11 cellular contexts compared by ENCODE assay signal in the genomic region with DNA sequence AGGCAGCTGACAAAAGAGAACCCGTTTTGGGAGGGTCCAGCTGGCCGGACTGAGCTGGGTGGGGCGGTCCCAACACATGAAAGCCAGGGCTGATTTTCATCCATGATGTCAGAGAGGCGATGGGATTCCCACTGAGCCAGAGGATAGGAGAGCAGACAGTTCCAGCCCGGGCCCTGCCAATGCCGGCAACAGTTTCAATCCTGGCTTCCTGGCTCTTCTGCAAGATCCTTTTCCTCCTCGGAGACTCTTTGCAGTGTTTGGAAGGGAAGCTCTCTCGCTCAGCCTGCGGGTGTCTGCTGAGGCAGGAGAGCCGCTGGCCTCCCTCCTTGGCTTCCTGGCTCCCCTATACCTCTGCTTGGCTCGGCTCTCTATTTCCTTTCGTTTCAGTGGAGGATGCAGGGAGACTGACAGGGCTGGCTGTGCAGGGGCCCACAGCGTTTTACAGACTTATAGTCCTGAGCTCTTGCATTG.
DNase-seq lines count a peak whose midpoint lies in the region; ATAC-seq and TF ChIP-seq lines count a peak whose summit lies in the region.
"Had no signal": no experiment of that assay in that cellular context is flagged by ENCODE, and none has a peak within 500 bp of the region (broad histone marks: within the 10 kb centered on the region; RNA-seq: fewer than 3 reads in every experiment).

No MANE protein-coding gene starts in this region.

- TF ChIP-seq POLR2A in esophagus muscularis mucosa (IDR thresholded peaks at IDR 0.05; ENCODE audit: low read depth), result no peak

- intact Hi-C loops in esophagus muscularis mucosa (cut with DNase I), result no loop called here
- intact Hi-C loops in activated CD8-positive, alpha-beta T cell treated with anti-CD3 and anti-CD28 coated beads for 36 hours (cut with micrococcal nuclease), result no loop called here

- no peaks in the 10 kb centered on the region for H3K4me1 Mint-ChIP-seq in activated CD8-positive, alpha-beta T cell treated with anti-CD3 and anti-CD28 coated beads for 36 hours (ENCODE audit: low read depth)

- H3K4me1 ChIP-seq in NT2/D1 (ENCODE audit: insufficient read depth, insufficient read length) (peaks cover 5% of the 10 kb centered on the region), esophagus muscularis mucosa (peaks cover 0 to 21% (median 19%) of the 10 kb centered on the region in 4 donors), muscle layer of duodenum (ENCODE audit: control insufficient read depth in 1 of 2, insufficient read depth in 2 of 2, low read length in 2 of 2) (peaks cover 0 to 7% of the 10 kb centered on the region in 2 donors)

- H3K36me3 ChIP-seq in NT2/D1 (ENCODE audit: insufficient read depth, insufficient read length, low read length) (no peaks in the 10 kb centered on the region), esophagus muscularis mucosa (no peaks in the 10 kb centered on the region), muscle layer of duodenum (ENCODE audit: control insufficient read depth in 1 of 2, insufficient read depth in 2 of 2, low read length in 2 of 2) (no peaks in the 10 kb centered on the region)

- H3K4me3 ChIP-seq in NT2/D1 (ENCODE audit: insufficient read length, low read depth) (no peak overlapping the region), esophagus muscularis mucosa (peak overlapping the region; percentile 40 to 56 (median 48)), muscle layer of duodenum (ENCODE audit: low read depth in 1 of 2, low read length in 2 of 2) (peak overlapping the region; percentile 56)

- WGBS in esophagus muscularis mucosa, result 33% methylated on average over 5 of the region's 13 CpGs

- TF ChIP-seq EP300 in esophagus muscularis mucosa (IDR thresholded peaks at IDR 0.05), result no peak

- POLR2A ChIA-PET in activated CD8-positive, alpha-beta T cell treated with anti-CD3 and anti-CD28 coated beads for 36 hours (lab: Charles Lee), result no interaction called here

- H3K27ac ChIP-seq in esophagus muscularis mucosa (replicated peaks in 1 of 4), result peak overlapping the region; percentile 50 to 78 (median 70)
- no peak overlapping the region for H3K27ac ChIP-seq in muscle layer of duodenum (ENCODE audit: low read length)

- ATAC-seq in HG03520 (IDR thresholded peaks at IDR 0.05; ENCODE audit: unreplicated experiment) (no peak), GM19035 (IDR thresholded peaks at IDR 0.05; ENCODE audit: unreplicated experiment) (no peak)
- ATAC-seq in activated CD8-positive, alpha-beta T cell treated with anti-CD3 and anti-CD28 coated beads for 36 hours, result no peak

- H3K36me3 Mint-ChIP-seq in activated CD8-positive, alpha-beta T cell treated with anti-CD3 and anti-CD28 coated beads for 36 hours (ENCODE audit: low read depth), result no peaks in the 10 kb centered on the region

- H3K27me3 Mint-ChIP-seq in activated CD8-positive, alpha-beta T cell treated with anti-CD3 and anti-CD28 coated beads for 36 hours, result peaks cover 3% of the 10 kb centered on the region

- TF ChIP-seq CTCF in esophagus muscularis mucosa (IDR thresholded peaks at IDR 0.05), result no peak
- no peak for TF ChIP-seq CTCF in activated CD8-positive, alpha-beta T cell treated with anti-CD3 and anti-CD28 coated beads for 36 hours (IDR thresholded peaks at IDR 0.05)

- H3K9ac ChIP-seq in NT2/D1 (ENCODE audit: insufficient read length, low read depth), result peak overlapping the region; percentile 57

- peaks cover 1% of the 10 kb centered on the region for H3K9me3 Mint-ChIP-seq in activated CD8-positive, alpha-beta T cell treated with anti-CD3 and anti-CD28 coated beads for 36 hours

- no peak overlapping the region for H3K4me3 Mint-ChIP-seq in activated CD8-positive, alpha-beta T cell treated with anti-CD3 and anti-CD28 coated beads for 36 hours

- DNase-seq in A172 (ENCODE audit: low spot score) (peak; percentile 64), NT2/D1 (ENCODE audit: low read depth, low spot score) (no peak), esophagus muscularis mucosa (ENCODE audit: extremely low spot score) (no peak), SKM-1 (lab: John Stamatoyannopoulos, UW; ENCODE audit: unreplicated experiment) (no peak)
- DNase-seq in activated CD8-positive, alpha-beta T cell treated with anti-CD3 and anti-CD28 coated beads for 36 hours, result no peak
- DNase-seq: activated T-cell treated with anti-CD3 and anti-CD28 coated beads, Interleukin-2, amount 50 U/mL, for 1 hour; AML-193; NCI-H1930 had no signal

- H3K27me3 ChIP-seq in NT2/D1 (ENCODE audit: insufficient read depth, insufficient read length) (peaks cover 6% of the 10 kb centered on the region), esophagus muscularis mucosa (no peaks in the 10 kb centered on the region), muscle layer of duodenum (ENCODE audit: low read depth, low read length) (no peaks in the 10 kb centered on the region)

- 0 out of 2 replicates have a peak, but pooled peaks cover 6% of the 10 kb centered on the region for H3K9me3 ChIP-seq in NT2/D1 (ENCODE audit: insufficient read depth, low read length)
- H3K9me3 ChIP-seq in esophagus muscularis mucosa, result no peaks in the 10 kb centered on the region
- H3K9me3 ChIP-seq in muscle layer of duodenum (ENCODE audit: control insufficient read depth in 1 of 2, low read length in 2 of 2), result no peaks in the 10 kb centered on the region

- H3K27ac Mint-ChIP-seq in activated CD8-positive, alpha-beta T cell treated with anti-CD3 and anti-CD28 coated beads for 36 hours, result no peak overlapping the region

- CTCF ChIA-PET in activated CD8-positive, alpha-beta T cell treated with anti-CD3 and anti-CD28 coated beads for 36 hours (lab: Charles Lee), result no interaction called here
